Comparison of ENCODE assay signal across 14 cellular contexts in the genomic region with DNA sequence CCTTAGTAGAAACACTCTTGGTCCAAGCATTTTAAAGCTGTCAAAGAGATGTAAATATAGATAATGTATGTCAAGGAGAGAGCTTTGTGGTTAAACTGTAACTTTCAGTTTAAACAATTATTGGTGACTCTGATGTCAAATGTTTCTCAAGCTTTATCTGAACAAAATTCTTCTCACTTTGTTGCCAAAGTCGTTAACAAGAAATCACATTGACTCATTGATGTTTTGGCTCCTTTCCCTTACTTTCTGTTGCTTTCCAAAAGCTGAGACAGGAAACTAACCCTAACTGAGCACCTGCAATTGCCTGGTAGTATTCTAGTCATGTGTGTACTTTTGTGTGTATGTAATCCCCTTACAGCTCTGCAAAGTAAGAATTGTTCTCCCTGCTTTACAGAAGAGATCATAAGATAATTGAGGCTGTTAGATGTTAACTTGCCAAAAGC.
A peak's percentile ranks its signal among the peaks of the same experiment; 100 is the strongest.
DNase-seq lines count a peak whose midpoint lies in the region; ATAC-seq and TF ChIP-seq lines count a peak whose summit lies in the region.
"Had no signal": no experiment of that assay in that cellular context is flagged by ENCODE, and none has a peak within 500 bp of the region (broad histone marks: within the 10 kb centered on the region; RNA-seq: fewer than 3 reads in every experiment).

No MANE protein-coding gene starts in this region.

- H3K4me1 ChIP-seq in transverse colon = peaks cover 0 to 25% (median 4%) of the 10 kb centered on the region in 4 donors
- H3K4me1 ChIP-seq in tibial artery = no peaks in the 10 kb centered on the region
- H3K4me1 ChIP-seq: suprapubic skin had no signal

- H3K27ac Mint-ChIP-seq in HFFc6 = no peak overlapping the region

- intact Hi-C loops in transverse colon (cut with DNase I; ENCODE audit: low total_unique reads) (no loop called here), tibial artery (cut with DNase I; ENCODE audit: low total_unique reads) (no loop called here)

- DNase-seq in NCI-H1105 treated with DMSO at 0.1 percent for 48 hours (lab: John Stamatoyannopoulos, UW) (peak; percentile 11), NCI-H1105 (lab: John Stamatoyannopoulos, UW) (no peak), HT1080 (ENCODE audit: low read depth) (peak; percentile 34), cardiac fibroblast (ENCODE audit: low read depth in 2 of 2) (peak; percentile 32 to 59), transverse colon (no peak), tibial artery (no peak), HFFc6 (no peak)
- DNase-seq: activated CD4-positive, alpha-beta T cell treated with anti-CD3 and anti-CD28 coated beads for 4 hours; activated naive CD4-positive, alpha-beta T cell treated with anti-CD3 and anti-CD28 coated beads, Interleukin-2, amount 50 U/mL, for 16 hours; effector CD8-positive, alpha-beta T cell; SIG-M5; stimulated activated CD4-positive, alpha-beta T cell treated with anti-CD3 and anti-CD28 coated beads, Interleukin-4, amount 100 ng/mL, for 24 hours had no signal

- H3K9me3 Mint-ChIP-seq in HFFc6 = peaks cover 34% of the 10 kb centered on the region

- H3K27me3 Mint-ChIP-seq in HFFc6 (ENCODE audit: insufficient read depth) = no peaks in the 10 kb centered on the region

- in situ Hi-C loops in transverse colon (cut with MboI; ENCODE audit: low pct_ligation_motif_present in 1 of 4, low pct_unique_long_range_greater_than_20kb in 1 of 4, low sequenced_read_pairs in 3 of 4) = no loop called here

- H3K4me1 Mint-ChIP-seq in HFFc6 (ENCODE audit: low read depth) = no peaks in the 10 kb centered on the region

- no peak for ATAC-seq in HG03457 (IDR thresholded peaks at IDR 0.05; ENCODE audit: unreplicated experiment)

- WGBS in transverse colon (ENCODE audit: low coverage in 1 of 2), 2 donors = 0 to 6% methylated on average over 1 of the region's 1 CpG

- no peaks in the 10 kb centered on the region for H3K36me3 Mint-ChIP-seq in HFFc6 (ENCODE audit: low read depth)

- H3K4me3 Mint-ChIP-seq in HFFc6 = no peak overlapping the region

- H3K4me3 ChIP-seq in cardiac fibroblast (replicated peaks in 1 of 2; ENCODE audit: low read depth in 2 of 2, low read length in 2 of 2) (no peak overlapping the region), transverse colon (no peak overlapping the region), tibial artery (no peak overlapping the region)
- H3K4me3 ChIP-seq: suprapubic skin had no signal

- H3K27ac ChIP-seq in transverse colon (peak overlapping the region; percentile 2 to 46 (median 23)), tibial artery (no peak overlapping the region)
- H3K27ac ChIP-seq: suprapubic skin had no signal

- TF ChIP-seq CTCF in cardiac fibroblast (IDR thresholded peaks at IDR 0.05; ENCODE audit: low read depth, low read length) (no peak), transverse colon (IDR thresholded peaks at IDR 0.05) (no peak), tibial artery (IDR thresholded peaks at IDR 0.05) (no peak), HFFc6 (IDR thresholded peaks at IDR 0.05) (no peak)

- H3K27me3 ChIP-seq in transverse colon = no peaks in the 10 kb centered on the region
- H3K27me3 ChIP-seq in tibial artery = no peaks in the 10 kb centered on the region
- H3K27me3 ChIP-seq: suprapubic skin had no signal

- H3K9me3 ChIP-seq in transverse colon (no peaks in the 10 kb centered on the region), tibial artery (no peaks in the 10 kb centered on the region)
- H3K9me3 ChIP-seq: suprapubic skin had no signal

- TF ChIP-seq POLR2A in transverse colon (IDR thresholded peaks at IDR 0.05) = no peak

- TF ChIP-seq EP300 in transverse colon (IDR thresholded peaks at IDR 0.05; ENCODE audit: low read depth) = no peak

- H3K36me3 ChIP-seq in transverse colon (no peaks in the 10 kb centered on the region), tibial artery (no peaks in the 10 kb centered on the region)
- H3K36me3 ChIP-seq: suprapubic skin had no signal

Comparison
In these comparisons a context has a peak if more than half of its experiments do, and no peak if none do; other contexts are left out.
1. DNase-seq: peak in NCI-H1105 treated with DMSO at 0.1 percent for 48 hours (single experiment), HT1080 (single experiment) and cardiac fibroblast (2 of 2); none in NCI-H1105 (single experiment), transverse colon (single experiment), tibial artery (0 of 2) and HFFc6 (single experiment).
2. H3K27ac ChIP-seq: peak in transverse colon (4 of 4); none in tibial artery (0 of 2).